ENCODE assay signal across 8 cellular contexts in the genomic region with DNA sequence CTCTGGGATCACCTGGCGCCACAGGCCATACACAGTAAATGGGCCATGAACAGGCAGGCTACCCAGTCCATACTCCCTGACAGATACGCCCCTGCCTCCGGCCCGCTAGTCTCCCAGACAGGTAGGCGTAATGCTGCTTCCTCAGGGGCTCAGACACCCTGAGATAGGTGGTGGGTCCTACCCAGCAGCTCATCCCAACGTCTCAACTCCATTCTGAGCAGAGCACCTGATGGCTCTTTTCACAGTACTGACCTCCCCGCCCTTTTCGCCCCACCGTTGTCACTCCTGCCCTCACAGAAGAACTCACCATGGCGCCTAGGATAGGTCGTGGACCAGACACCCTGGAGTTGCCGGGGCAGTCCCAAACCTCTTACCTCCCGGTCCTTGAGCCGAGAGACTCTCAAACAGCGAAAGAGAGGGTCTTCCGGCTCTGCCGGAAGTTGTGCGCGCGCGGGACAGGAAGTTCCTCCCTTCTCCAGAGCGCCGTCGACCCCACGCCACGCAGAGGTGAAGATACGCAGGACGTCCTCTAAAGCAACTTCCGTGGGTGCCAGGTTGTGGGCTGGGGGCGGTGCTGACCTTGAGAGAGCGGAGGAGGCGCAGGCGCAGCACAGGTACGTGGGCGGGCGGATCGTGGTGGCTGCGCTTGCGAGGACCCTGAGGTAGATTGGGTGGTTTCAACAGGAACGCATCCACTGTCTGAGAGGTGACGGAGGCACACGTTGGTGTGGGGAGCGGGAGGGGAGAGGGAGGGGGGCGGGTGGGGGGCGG. TPM values are rescaled to one million over a fixed set of nuclear protein-coding genes. Genes with fewer than 3 reads are reported as not detected.
DNase-seq lines count a peak whose midpoint lies in the region; ATAC-seq, FAIRE-seq and TF ChIP-seq lines count a peak whose summit lies in the region.

A gene (minus strand): TSS at position 432 of the 771 bp plus-strand sequence. CDS start 122 bp downstream, at position 310.

- TF ChIP-seq POLR2A in GM18505 (IDR thresholded peaks at IDR 0.05; ENCODE audit: borderline replicate concordance, extremely low read depth, insufficient read depth, insufficient read length) = peak; percentile 86

- peak; percentile 82 for DNase-seq in NCI-H187 treated with DMSO at 0.1 percent for 48 hours (lab: John Stamatoyannopoulos, UW)
- DNase-seq in T-helper 2 cell = peak; percentile 87 to 99 (median 95)
- peak; percentile 81 for DNase-seq in right atrium auricular region (ENCODE audit: low spot score)
- DNase-seq in pulmonary artery endothelial cell (ENCODE audit: low read depth, low spot score) = peak; percentile 66
- DNase-seq in urothelium cell line (ENCODE audit: low spot score) = peak; percentile 90

- H3K36me3 ChIP-seq in right atrium auricular region = no peaks in the 10 kb centered on the region

- H3K4me3 ChIP-seq in right atrium auricular region = peak within 1 kb of the TSS; percentile 73 to 87

- peak within 1 kb of the TSS; percentile 38 for H3K27ac ChIP-seq in angular gyrus (ENCODE audit: low read depth, low read length)
- H3K27ac ChIP-seq in right atrium auricular region = peak within 1 kb of the TSS; percentile 74 to 85

- peak; percentile 99 for ATAC-seq in GM18505 (IDR thresholded peaks at IDR 0.05; ENCODE audit: unreplicated experiment)
- ATAC-seq in HG02970 (IDR thresholded peaks at IDR 0.05; ENCODE audit: low FRiP score, unreplicated experiment) = peak; percentile 100

- H3K27me3 ChIP-seq in right atrium auricular region = no peaks in the 10 kb centered on the region

- H3K4me1 ChIP-seq in right atrium auricular region = peaks cover 0 to 26% of the 10 kb centered on the region in 2 donors

- H3K9me3 ChIP-seq in right atrium auricular region = no peaks in the 10 kb centered on the region

- no peak for TF ChIP-seq CTCF in right atrium auricular region (IDR thresholded peaks at IDR 0.05)

- peak; percentile 82 for FAIRE-seq in urothelium cell line (lab: Jason Lieb, UNC)

RNA-seq across cellular contexts. Expression of the gene that starts here (rescaled TPM):
- total RNA-seq in right atrium auricular region (10 to 100 TPM in 1 of 2 donors, 1 to 10 TPM in 1; 6.4 to 11.7 TPM), pulmonary artery endothelial cell (9.5 and 9.6 TPM in 2 replicates)

Comparison
In these comparisons a context has a peak if more than half of its experiments do, and no peak if none do; other contexts are left out.
1. Peak in every context shown above with its lines: DNase-seq, ATAC-seq, H3K4me3 ChIP-seq and H3K27ac ChIP-seq.